In the genomic region with DNA sequence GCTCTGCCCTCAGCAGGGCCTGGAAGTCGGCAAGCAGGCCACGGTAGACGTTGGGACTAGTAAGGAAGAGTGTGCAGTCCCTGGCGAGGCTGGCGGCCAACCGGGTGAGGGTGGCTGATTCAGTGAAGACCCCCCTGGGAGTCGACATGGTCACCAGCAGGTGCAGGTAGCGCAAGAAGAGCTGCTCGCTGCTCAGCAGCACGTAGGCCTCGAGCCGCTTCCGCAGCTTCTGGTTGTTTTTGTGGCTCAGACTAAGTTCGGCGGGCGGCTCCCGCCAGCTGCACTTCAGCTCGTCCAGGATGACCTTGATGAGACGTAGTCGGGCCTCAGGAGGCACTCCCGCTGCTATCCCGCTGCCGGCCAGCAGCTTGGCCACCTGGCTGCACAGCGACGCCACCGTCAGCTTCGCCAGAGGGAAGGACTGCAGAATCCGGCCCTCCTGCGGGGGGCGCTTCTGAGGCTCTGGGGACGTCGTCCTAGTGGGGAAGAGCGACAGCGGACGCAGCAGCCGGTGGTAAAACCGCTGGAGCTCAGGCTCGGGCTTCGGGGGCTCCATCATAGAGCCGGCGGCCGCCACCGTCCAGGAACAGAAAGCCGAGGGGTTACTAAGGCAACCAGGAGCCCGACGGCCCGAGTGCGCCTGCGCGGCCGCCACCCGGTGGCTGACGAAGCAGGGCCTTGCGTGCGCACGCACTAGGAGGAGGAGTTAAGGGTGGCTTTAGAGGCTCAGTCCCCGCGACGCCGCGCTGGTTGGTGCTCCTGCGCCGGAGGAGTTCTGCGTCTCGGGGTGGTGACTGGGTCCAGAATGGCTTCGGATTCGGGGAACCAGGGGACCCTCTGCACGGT, we compare ENCODE assay signal across 1 cellular context.
TF ChIP-seq lines count a peak whose summit lies in the region.

A gene with protein sequence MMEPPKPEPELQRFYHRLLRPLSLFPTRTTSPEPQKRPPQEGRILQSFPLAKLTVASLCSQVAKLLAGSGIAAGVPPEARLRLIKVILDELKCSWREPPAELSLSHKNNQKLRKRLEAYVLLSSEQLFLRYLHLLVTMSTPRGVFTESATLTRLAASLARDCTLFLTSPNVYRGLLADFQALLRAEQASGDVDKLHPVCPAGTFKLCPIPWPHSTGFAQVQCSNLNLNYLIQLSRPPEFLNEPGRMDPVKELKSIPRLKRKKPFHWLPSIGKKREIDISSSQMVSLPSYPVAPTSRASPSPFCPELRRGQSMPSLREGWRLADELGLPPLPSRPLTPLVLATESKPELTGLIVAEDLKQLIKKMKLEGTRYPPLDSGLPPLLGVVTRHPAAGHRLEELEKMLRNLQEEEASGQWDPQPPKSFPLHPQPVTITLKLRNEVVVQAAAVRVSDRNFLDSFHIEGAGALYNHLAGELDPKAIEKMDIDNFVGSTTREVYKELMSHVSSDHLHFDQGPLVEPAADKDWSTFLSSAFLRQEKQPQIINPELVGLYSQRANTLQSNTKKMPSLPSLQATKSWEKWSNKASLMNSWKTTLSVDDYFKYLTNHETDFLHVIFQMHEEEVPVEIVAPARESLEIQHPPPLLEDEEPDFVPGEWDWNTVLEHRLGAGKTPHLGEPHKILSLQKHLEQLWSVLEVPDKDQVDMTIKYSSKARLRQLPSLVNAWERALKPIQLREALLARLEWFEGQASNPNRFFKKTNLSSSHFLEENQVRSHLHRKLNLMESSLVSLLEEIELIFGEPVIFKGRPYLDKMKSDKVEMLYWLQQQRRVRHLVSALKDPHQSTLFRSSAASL (minus strand): TSS at position 607 of the 846 bp plus-strand sequence. CDS start 48 bp downstream, at position 559.
A gene with protein sequence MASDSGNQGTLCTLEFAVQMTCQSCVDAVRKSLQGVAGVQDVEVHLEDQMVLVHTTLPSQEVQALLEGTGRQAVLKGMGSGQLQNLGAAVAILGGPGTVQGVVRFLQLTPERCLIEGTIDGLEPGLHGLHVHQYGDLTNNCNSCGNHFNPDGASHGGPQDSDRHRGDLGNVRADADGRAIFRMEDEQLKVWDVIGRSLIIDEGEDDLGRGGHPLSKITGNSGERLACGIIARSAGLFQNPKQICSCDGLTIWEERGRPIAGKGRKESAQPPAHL (plus strand): TSS at position 729 of the 846 bp plus-strand sequence. CDS start 77 bp downstream, at position 806.

TF ChIP-seq in GM12878, 131 proteins besides CTCF, POLR2A, EP300 and RAD21 (continued from another document):
- TF ChIP-seq FOXM1 (IDR thresholded peaks at IDR 0.05; ENCODE audit: low read depth, low read length) (no peak), PAX5 (IDR thresholded peaks at IDR 0.05; ENCODE audit: borderline replicate concordance, low read depth, low read length) (peak; percentile 20; the same call in 1 of the 2 replicates), SMAD1 (IDR thresholded peaks at IDR 0.05; ENCODE audit: low read depth, partially characterized antibody) (no peak), NRF1 (conservative IDR thresholded peaks at IDR 0.05; ENCODE audit: low read depth, low read length) (peak; percentile 88), NR2C2 (IDR thresholded peaks at IDR 0.05; ENCODE audit: borderline replicate concordance, control insufficient read depth, insufficient read length, low read depth) (no peak), SMAD5 (IDR thresholded peaks at IDR 0.05; ENCODE audit: low read depth) (peak; percentile 86), MTA2 (IDR thresholded peaks at IDR 0.05; ENCODE audit: low read depth) (no peak), KDM1A (IDR thresholded peaks at IDR 0.05; ENCODE audit: borderline replicate concordance) (no peak), ZNF274 (IDR thresholded peaks at IDR 0.05; ENCODE audit: insufficient read depth, insufficient read length) (no peak), HDAC2 (IDR thresholded peaks at IDR 0.05) (no peak), CUX1 (IDR thresholded peaks at IDR 0.05; ENCODE audit: insufficient replicate concordance, low read depth, low read length) (no peak), MTA3 (IDR thresholded peaks at IDR 0.05; ENCODE audit: borderline replicate concordance, low read length) (no peak)
- TF ChIP-seq, protein P1, sequence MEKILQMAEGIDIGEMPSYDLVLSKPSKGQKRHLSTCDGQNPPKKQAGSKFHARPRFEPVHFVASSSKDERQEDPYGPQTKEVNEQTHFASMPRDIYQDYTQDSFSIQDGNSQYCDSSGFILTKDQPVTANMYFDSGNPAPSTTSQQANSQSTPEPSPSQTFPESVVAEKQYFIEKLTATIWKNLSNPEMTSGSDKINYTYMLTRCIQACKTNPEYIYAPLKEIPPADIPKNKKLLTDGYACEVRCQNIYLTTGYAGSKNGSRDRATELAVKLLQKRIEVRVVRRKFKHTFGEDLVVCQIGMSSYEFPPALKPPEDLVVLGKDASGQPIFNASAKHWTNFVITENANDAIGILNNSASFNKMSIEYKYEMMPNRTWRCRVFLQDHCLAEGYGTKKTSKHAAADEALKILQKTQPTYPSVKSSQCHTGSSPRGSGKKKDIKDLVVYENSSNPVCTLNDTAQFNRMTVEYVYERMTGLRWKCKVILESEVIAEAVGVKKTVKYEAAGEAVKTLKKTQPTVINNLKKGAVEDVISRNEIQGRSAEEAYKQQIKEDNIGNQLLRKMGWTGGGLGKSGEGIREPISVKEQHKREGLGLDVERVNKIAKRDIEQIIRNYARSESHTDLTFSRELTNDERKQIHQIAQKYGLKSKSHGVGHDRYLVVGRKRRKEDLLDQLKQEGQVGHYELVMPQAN (conservative IDR thresholded peaks at IDR 0.05): peak; percentile 94
